Comparison of ENCODE assay signal across 3 cellular contexts in genomic region chr1:84745857-84746256, GRCh38.
"Had no signal": no experiment of that assay in that cellular context is flagged by ENCODE, and none has a peak within 500 bp of the region (broad histone marks: within the 10 kb centered on the region; RNA-seq: fewer than 3 reads in every experiment).

No MANE protein-coding gene starts in this region.

- H3K4me3 ChIP-seq: GM12878 had no signal

- DNase-seq: GDM1, GF-D8 had no signal

- ATAC-seq: GM12878 had no signal
